ENCODE assay signal across 8 cellular contexts in the genomic region with DNA sequence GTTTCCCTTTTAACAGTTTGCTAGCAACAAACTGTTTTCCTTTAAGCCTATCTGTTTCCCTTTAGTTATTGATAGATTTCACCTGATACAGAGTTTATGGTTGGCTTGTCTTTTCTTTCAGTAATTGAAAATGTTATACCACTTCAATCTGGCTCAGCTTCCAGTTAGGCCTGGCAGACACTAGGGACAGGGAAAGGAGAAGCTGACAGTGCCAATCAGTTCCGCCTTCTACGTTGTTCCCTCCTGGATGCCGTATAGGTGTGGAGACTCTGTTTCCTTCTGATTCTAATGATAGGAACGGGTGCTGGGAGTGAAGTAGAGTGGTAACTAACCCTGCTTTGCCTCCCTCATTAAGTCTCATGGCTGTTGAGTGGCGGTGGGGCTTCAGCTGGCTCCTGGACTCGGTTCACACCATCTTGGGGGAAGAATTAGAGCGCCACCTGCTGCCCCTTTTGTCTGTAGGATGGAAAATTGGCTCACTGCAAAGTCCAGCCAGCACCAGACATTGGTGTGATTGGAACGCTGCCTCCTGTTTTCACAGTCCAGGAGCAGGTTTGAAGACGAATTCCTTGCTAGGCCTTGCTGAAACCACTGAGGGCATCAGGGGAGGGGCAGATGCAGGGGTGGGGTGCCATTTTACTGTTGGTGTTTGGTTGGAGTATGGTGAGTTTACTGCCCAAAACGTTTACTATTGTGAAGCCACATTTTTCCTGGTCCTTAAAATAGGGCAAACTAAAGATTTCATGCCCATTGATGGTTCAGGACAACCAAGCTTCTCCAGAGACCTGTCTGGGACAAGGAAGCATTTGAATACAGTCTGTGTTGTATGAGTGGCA.
DNase-seq lines count a peak whose midpoint lies in the region; ATAC-seq and TF ChIP-seq lines count a peak whose summit lies in the region.

No MANE protein-coding gene starts in this region.

- intact Hi-C loops in CD4-positive, alpha-beta memory T cell (cut with micrococcal nuclease) = no loop called here
- intact Hi-C loops in vagina (cut with DNase I) = no loop called here

- no peaks in the 10 kb centered on the region for H3K36me3 Mint-ChIP-seq in CD4-positive, alpha-beta memory T cell

- peak; percentile 44 to 53 for DNase-seq in AML-193 (lab: John Stamatoyannopoulos, UW)
- DNase-seq in HK-2 (ENCODE audit: unreplicated experiment) = peak; percentile 55
- DNase-seq in NCI-H69 (lab: John Stamatoyannopoulos, UW) = peak; percentile 85
- peak; percentile 20 to 79 for DNase-seq in T47D (ENCODE audit: low read depth in 1 of 2, low spot score in 1 of 2)
- peak; percentile 48 for DNase-seq in medulla oblongata (ENCODE audit: extremely low spot score)
- no peak for DNase-seq in CD4-positive, alpha-beta memory T cell
- no peak for DNase-seq in vagina (ENCODE audit: extremely low spot score in 2 of 2)

- H3K27ac ChIP-seq in CD4-positive, alpha-beta memory T cell (ENCODE audit: low read depth, low read length) = no peak overlapping the region
- no peak overlapping the region for H3K27ac ChIP-seq in vagina

- peak; percentile 93 for ATAC-seq in GM18867 (IDR thresholded peaks at IDR 0.05; ENCODE audit: unreplicated experiment)

- no peak overlapping the region for H3K4me3 ChIP-seq in CD4-positive, alpha-beta memory T cell (ENCODE audit: low read length in 2 of 2)
- no peak overlapping the region for H3K4me3 ChIP-seq in vagina

- POLR2A ChIA-PET in CD4-positive, alpha-beta memory T cell (lab: Charles Lee; ENCODE audit: partially characterized antibody) = no interaction called here

- H3K27ac Mint-ChIP-seq in CD4-positive, alpha-beta memory T cell = no peak overlapping the region

- H3K4me3 Mint-ChIP-seq in CD4-positive, alpha-beta memory T cell = no peak overlapping the region

- TF ChIP-seq CTCF in vagina (IDR thresholded peaks at IDR 0.05) = no peak

- H3K27me3 ChIP-seq in CD4-positive, alpha-beta memory T cell (ENCODE audit: insufficient read depth, low read length) = no peaks in the 10 kb centered on the region
- no peaks in the 10 kb centered on the region for H3K27me3 ChIP-seq in vagina

- no peaks in the 10 kb centered on the region for H3K36me3 ChIP-seq in CD4-positive, alpha-beta memory T cell (ENCODE audit: insufficient read depth, low read length)
- no peaks in the 10 kb centered on the region for H3K36me3 ChIP-seq in vagina

- peaks cover 0 to 5% (median 2%) of the 10 kb centered on the region in 8 donors for H3K9me3 Mint-ChIP-seq in CD4-positive, alpha-beta memory T cell

- in situ Hi-C loops in T47D (cut with HindIII; ENCODE audit: low pct_unique_long_range_greater_than_20kb, low sequenced_read_pairs) = no loop called here

- no peak for TF ChIP-seq POLR2A in vagina (IDR thresholded peaks at IDR 0.05)

- H3K9me3 ChIP-seq in CD4-positive, alpha-beta memory T cell (ENCODE audit: control insufficient read depth in 1 of 2, low read length in 2 of 2) = no peaks in the 10 kb centered on the region
- no peaks in the 10 kb centered on the region for H3K9me3 ChIP-seq in vagina

- no peaks in the 10 kb centered on the region for H3K4me1 Mint-ChIP-seq in CD4-positive, alpha-beta memory T cell

- H3K27me3 Mint-ChIP-seq in CD4-positive, alpha-beta memory T cell = no peaks in the 10 kb centered on the region

- H3K4me1 ChIP-seq in CD4-positive, alpha-beta memory T cell (ENCODE audit: insufficient read depth, low read length) = no peaks in the 10 kb centered on the region
- H3K4me1 ChIP-seq in vagina = no peaks in the 10 kb centered on the region

- CTCF ChIA-PET in CD4-positive, alpha-beta memory T cell (lab: Charles Lee; ENCODE audit: partially characterized antibody) = no interaction called here

Comparison
In these comparisons a context has a peak if more than half of its experiments do, and no peak if none do; other contexts are left out.
1. DNase-seq: peak in AML-193 (2 of 2), HK-2 (single experiment), NCI-H69 (single experiment), T47D (2 of 2) and medulla oblongata (single experiment); none in CD4-positive, alpha-beta memory T cell (0 of 5) and vagina (0 of 2).